In genomic region chrX:107449490-107450175, GRCh38 we compare ENCODE assay signal across 8 cellular contexts. TPM values are rescaled to one million over a fixed set of nuclear protein-coding genes. Genes with fewer than 3 reads are reported as not detected.
DNase-seq lines count a peak whose midpoint lies in the region; ATAC-seq and TF ChIP-seq lines count a peak whose summit lies in the region.

TSS of gene FRMPD3 (plus strand) at chrX:107449652. CDS start at chrX:107526589, 76,937 bp downstream.

- 0 to 1% methylated on average over 7 to 68 of the region's 88 CpGs for WGBS in heart right ventricle, 2 donors

- H3K36me3 ChIP-seq in heart right ventricle (no peaks in the 10 kb centered on the region), lower lobe of right lung (no peaks in the 10 kb centered on the region), vagina (no peaks in the 10 kb centered on the region)

- TF ChIP-seq CTCF in heart right ventricle (IDR thresholded peaks at IDR 0.05) (no peak), lower lobe of right lung (IDR thresholded peaks at IDR 0.05) (no peak), vagina (IDR thresholded peaks at IDR 0.05) (no peak)

- no peak for DNase-seq in heart right ventricle
- DNase-seq in Right ventricle myocardium superior = no peak
- DNase-seq in astrocyte of the hippocampus (ENCODE audit: low read depth, low spot score) = peak; percentile 38
- DNase-seq in lower lobe of right lung = no peak
- DNase-seq in vagina (ENCODE audit: extremely low spot score in 2 of 2) = no peak
- DNase-seq in NOMO-1 treated with dmso at 0.1 percent for 144 hours (lab: John Stamatoyannopoulos, UW; ENCODE audit: unreplicated experiment) = no peak

- no peak within 1 kb of the TSS for H3K27ac ChIP-seq in heart right ventricle
- H3K27ac ChIP-seq in lower lobe of right lung = no peak within 1 kb of the TSS
- H3K27ac ChIP-seq in vagina = no peak within 1 kb of the TSS

- intact Hi-C loops in heart right ventricle (cut with DNase I) (no loop called here), Right ventricle myocardium superior (cut with DNase I) (no loop called here), lower lobe of right lung (cut with DNase I) (no loop called here), vagina (cut with DNase I) (no loop called here)

- ATAC-seq in heart right ventricle = peak in 1 of 8 donors; percentile 40
- ATAC-seq in Right ventricle myocardium superior (ENCODE audit: poor library complexity) = no peak
- peak in 1 of 2 donors; percentile 24 for ATAC-seq in lower lobe of right lung
- ATAC-seq in GM21717 (IDR thresholded peaks at IDR 0.05; ENCODE audit: unreplicated experiment) = no peak
- ATAC-seq in GM18867 (IDR thresholded peaks at IDR 0.05; ENCODE audit: unreplicated experiment) = no peak

- H3K4me3 ChIP-seq in heart right ventricle (peak within 1 kb of the TSS; percentile 10 to 41 (median 36)), lower lobe of right lung (peak within 1 kb of the TSS; percentile 43), vagina (peak within 1 kb of the TSS; percentile 36 to 42)

- H3K9me3 ChIP-seq in heart right ventricle = no peaks in the 10 kb centered on the region
- H3K9me3 ChIP-seq in lower lobe of right lung = no peaks in the 10 kb centered on the region
- no peaks in the 10 kb centered on the region for H3K9me3 ChIP-seq in vagina

- H3K4me1 ChIP-seq in heart right ventricle (no peaks in the 10 kb centered on the region), lower lobe of right lung (no peaks in the 10 kb centered on the region), vagina (no peaks in the 10 kb centered on the region)

- H3K27me3 ChIP-seq in heart right ventricle = peaks cover 0 to 95% (median 21%) of the 10 kb centered on the region in 7 donors
- no peaks in the 10 kb centered on the region for H3K27me3 ChIP-seq in lower lobe of right lung (ENCODE audit: low read depth)
- no peaks in the 10 kb centered on the region for H3K27me3 ChIP-seq in vagina

- no peak for TF ChIP-seq POLR2A in vagina (IDR thresholded peaks at IDR 0.05)

RNA-seq across cellular contexts. Expression of gene FRMPD3, which starts in this region (rescaled TPM):
- total RNA-seq in heart right ventricle = under 1 TPM in 3 of 10 donors, not detected in 7; 0.02 to 0.14 (median 0.08) TPM
- under 1 TPM in 1 of 2 donors, not detected in 1; 0.03 TPM for polyA plus RNA-seq in heart right ventricle
- total RNA-seq in Right ventricle myocardium superior = 0.05 TPM
- total RNA-seq in lower lobe of right lung = 0.24 TPM
- 0.74 TPM for total RNA-seq in vagina
